In the genomic region with DNA sequence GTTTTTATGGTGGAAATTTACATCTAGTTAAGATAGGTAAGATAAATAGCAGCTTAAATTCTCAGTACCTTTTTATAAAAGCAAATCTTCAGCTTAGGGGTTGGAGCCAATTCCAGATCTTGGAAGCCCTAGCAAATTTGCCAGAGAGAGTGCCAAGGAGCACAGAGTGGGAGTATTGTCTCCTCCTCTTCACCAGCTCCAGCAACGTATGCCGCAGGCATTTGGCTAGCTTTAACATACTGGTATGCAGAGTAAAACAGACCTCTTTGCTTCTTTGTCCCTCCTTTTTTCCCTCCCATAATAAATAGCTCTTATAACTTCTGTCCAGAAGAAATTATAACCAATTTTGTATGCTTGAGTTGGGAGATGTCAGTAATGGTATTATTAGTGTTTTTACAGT, we compare ENCODE assay signal across 1 cellular context.
TF ChIP-seq lines count a peak whose summit lies in the region.

No MANE protein-coding gene starts in this region.

TF ChIP-seq in WTC11, 78 proteins besides CTCF, POLR2A, EP300 and RAD21 (continued from another document):
- TF ChIP-seq, protein P1, sequence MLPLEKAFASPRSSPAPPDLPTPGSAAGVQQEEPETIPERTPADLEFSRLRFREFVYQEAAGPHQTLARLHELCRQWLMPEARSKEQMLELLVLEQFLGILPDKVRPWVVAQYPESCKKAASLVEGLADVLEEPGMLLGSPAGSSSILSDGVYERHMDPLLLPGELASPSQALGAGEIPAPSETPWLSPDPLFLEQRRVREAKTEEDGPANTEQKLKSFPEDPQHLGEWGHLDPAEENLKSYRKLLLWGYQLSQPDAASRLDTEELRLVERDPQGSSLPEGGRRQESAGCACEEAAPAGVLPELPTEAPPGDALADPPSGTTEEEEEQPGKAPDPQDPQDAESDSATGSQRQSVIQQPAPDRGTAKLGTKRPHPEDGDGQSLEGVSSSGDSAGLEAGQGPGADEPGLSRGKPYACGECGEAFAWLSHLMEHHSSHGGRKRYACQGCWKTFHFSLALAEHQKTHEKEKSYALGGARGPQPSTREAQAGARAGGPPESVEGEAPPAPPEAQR (CRISPR knock-in tag; IDR thresholded peaks at IDR 0.05): no peak
- TF ChIP-seq, protein P2, sequence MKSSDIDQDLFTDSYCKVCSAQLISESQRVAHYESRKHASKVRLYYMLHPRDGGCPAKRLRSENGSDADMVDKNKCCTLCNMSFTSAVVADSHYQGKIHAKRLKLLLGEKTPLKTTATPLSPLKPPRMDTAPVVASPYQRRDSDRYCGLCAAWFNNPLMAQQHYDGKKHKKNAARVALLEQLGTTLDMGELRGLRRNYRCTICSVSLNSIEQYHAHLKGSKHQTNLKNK (CRISPR knock-in tag; IDR thresholded peaks at IDR 0.05): no peak
- no peak for TF ChIP-seq PRRX2 (CRISPR knock-in tag; IDR thresholded peaks at IDR 0.05)
- TF ChIP-seq NFE2L1 (CRISPR knock-in tag; IDR thresholded peaks at IDR 0.05): no peak
- no peak for TF ChIP-seq CREM (CRISPR knock-in tag; IDR thresholded peaks at IDR 0.05)
- TF ChIP-seq ZNF423 (CRISPR knock-in tag; IDR thresholded peaks at IDR 0.05): no peak
- no peak for TF ChIP-seq KAT7 (CRISPR knock-in tag; IDR thresholded peaks at IDR 0.05; ENCODE audit: borderline replicate concordance)
- TF ChIP-seq HMGA2 (CRISPR knock-in tag; IDR thresholded peaks at IDR 0.05): no peak
- no peak for TF ChIP-seq ZBTB21 (CRISPR knock-in tag; IDR thresholded peaks at IDR 0.05; ENCODE audit: borderline replicate concordance)
TF ChIP-seq in WTC11: peak in this region for 0.
